Comparison of ENCODE assay signal across 2 cellular contexts in the genomic region with DNA sequence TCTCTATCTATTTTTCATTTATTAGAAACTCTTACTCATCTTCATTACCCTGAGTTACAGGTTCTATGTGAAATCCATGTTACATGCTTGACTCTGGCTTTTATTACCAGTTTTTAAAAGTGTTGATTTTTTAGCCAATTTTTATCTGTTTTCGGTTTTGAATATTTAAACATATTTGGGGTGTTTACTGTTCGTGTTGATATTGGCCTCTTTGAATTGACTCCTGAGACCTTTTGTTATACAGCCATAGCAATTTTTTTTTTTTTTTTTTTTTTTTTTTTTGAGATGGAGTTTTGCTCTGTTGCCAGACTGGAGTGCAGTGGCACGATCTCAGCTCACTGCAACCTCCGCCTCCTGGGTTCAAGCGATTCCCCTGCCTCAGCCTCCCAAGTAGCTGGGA.
A peak's percentile ranks its signal among the peaks of the same experiment; 100 is the strongest.
ATAC-seq and TF ChIP-seq lines count a peak whose summit lies in the region.
"Not testable (repeated sequence)": the region's sequence is repeated elsewhere in the genome, so short reads cannot be mapped to it uniquely, and the experiment has no call there.

No MANE protein-coding gene starts in this region.

- not testable (repeated sequence) for H3K4me1 ChIP-seq in HEK293 (ENCODE audit: control insufficient read depth, insufficient read depth, low read length)

- H3K9me3 ChIP-seq in HEK293 (ENCODE audit: control insufficient read depth, insufficient read depth, low read depth, low read length), result not testable (repeated sequence)

- CTCF ChIA-PET in HEK293 (lab: Yijun Ruan, JAX), result not testable (repeated sequence)

- not testable (repeated sequence) for ATAC-seq in SK-N-SH treated with all-trans-retinoic acid at 6 μM for 48 hours

- peaks cover 31 to 68% of the 10 kb centered on the region in 2 experiments for H3K36me3 ChIP-seq in HEK293 (ENCODE audit: control insufficient read depth in 2 of 2, insufficient read depth in 1 of 2, low read length in 2 of 2)

- POLR2A ChIA-PET in HEK293 (lab: Yijun Ruan, JAX), result not testable (repeated sequence)

- not testable (repeated sequence) for TF ChIP-seq CTCF in HEK293 (tag by site-specific recombination; IDR thresholded peaks at IDR 0.05)

- not testable (repeated sequence) for H3K27ac ChIP-seq in HEK293 (ENCODE audit: extremely low read depth, low read depth, low read length)

- H3K4me3 ChIP-seq in HEK293 (ENCODE audit: low read depth, low read length), result not testable (repeated sequence)

TF ChIP-seq in HEK293, 187 proteins besides CTCF, POLR2A, EP300 and RAD21:
- TF ChIP-seq, protein P1, sequence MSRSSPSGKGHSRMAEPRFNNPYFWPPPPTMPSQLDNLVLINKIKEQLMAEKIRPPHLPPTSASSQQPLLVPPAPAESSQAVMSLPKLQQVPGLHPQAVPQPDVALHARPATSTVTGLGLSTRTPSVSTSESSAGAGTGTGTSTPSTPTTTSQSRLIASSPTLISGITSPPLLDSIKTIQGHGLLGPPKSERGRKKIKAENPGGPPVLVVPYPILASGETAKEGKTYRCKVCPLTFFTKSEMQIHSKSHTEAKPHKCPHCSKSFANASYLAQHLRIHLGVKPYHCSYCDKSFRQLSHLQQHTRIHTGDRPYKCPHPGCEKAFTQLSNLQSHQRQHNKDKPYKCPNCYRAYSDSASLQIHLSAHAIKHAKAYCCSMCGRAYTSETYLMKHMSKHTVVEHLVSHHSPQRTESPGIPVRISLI (tag by site-specific recombination; IDR thresholded peaks at IDR 0.05), result 0 out of 2 replicates have a peak, but pooled peaks have one; percentile 38
TF ChIP-seq in HEK293: peak in this region for 1; not testable (repeated sequence) for 186.

TF ChIP-seq in SK-N-SH treated with all-trans-retinoic acid at 6 μM for 48 hours, 23 proteins besides CTCF, POLR2A, EP300 and RAD21:
- TF ChIP-seq ZNF70 (CRISPR knock-in tag; IDR thresholded peaks at IDR 0.05), result peak; percentile 90
